In genomic region chr19:46860125-46860845, GRCh38 we compare ENCODE assay signal across 1 cellular context.
TF ChIP-seq lines count a peak whose summit lies in the region.

No MANE protein-coding gene starts in this region.

TF ChIP-seq in HCT116, 20 proteins besides CTCF, POLR2A, EP300 and RAD21 (continued from another document):
- peak; percentile 80 for TF ChIP-seq ZBTB33 (IDR thresholded peaks at IDR 0.05; ENCODE audit: extremely low read depth, insufficient replicate concordance, low read length)
- TF ChIP-seq ZNF274 (IDR thresholded peaks at IDR 0.05; ENCODE audit: low read depth, low read length), result no peak
- TF ChIP-seq FOSL1 (IDR thresholded peaks at IDR 0.05; ENCODE audit: low read depth), result no peak
- TF ChIP-seq ZFX (IDR thresholded peaks at IDR 0.05), result no peak
- TF ChIP-seq JUND (IDR thresholded peaks at IDR 0.05), result no peak
- TF ChIP-seq ELF1 (IDR thresholded peaks at IDR 0.05; ENCODE audit: borderline replicate concordance, low read depth), result no peak
